ENCODE assay signal across 21 cellular contexts in genomic region chr10:17169807-17170206, GRCh38.
"Had no signal": no experiment of that assay in that cellular context is flagged by ENCODE, and none has a peak within 500 bp of the region (broad histone marks: within the 10 kb centered on the region; RNA-seq: fewer than 3 reads in every experiment).

No MANE protein-coding gene starts in this region.

- DNase-seq: activated CD4-positive, alpha-beta T cell treated with anti-CD3 and anti-CD28 coated beads, Interleukin-2, amount 10 ng/mL, durations not matched to agents 24 days and 14 days; activated CD4-positive, CD25-positive, alpha-beta regulatory T cell; activated CD8-positive, alpha-beta T cell treated with anti-CD3 and anti-CD28 coated beads for 36 hours; activated naive CD4-positive, alpha-beta T cell; activated naive CD8-positive, alpha-beta T cell treated with anti-CD3 and anti-CD28 coated beads for 36 hours; activated T-cell treated with anti-CD3 and anti-CD28 coated beads, Interleukin-2, amount 50 U/mL, for 1 hour; amygdala; effector CD8-positive, alpha-beta T cell; esophagus squamous epithelium; foreskin keratinocyte; left ventricle myocardium inferior; mucosa of descending colon; naive B cell; stimulated activated CD4-positive, alpha-beta T cell treated with anti-CD3 and anti-CD28 coated beads, Interleukin-4, amount 100 ng/mL, for 24 hours; stomach; SW 1271; T-helper 2 cell; upper lobe of left lung had no signal

- H3K27me3 Mint-ChIP-seq: activated CD4-positive, alpha-beta T cell treated with anti-CD3 and anti-CD28 coated beads, Interleukin-2, amount 10 ng/mL, durations not matched to agents 24 days and 14 days; activated CD8-positive, alpha-beta T cell treated with anti-CD3 and anti-CD28 coated beads for 36 hours; activated naive CD8-positive, alpha-beta T cell treated with anti-CD3 and anti-CD28 coated beads for 36 hours; activated T-helper 17 cell treated with anti-CD3 and anti-CD28 coated beads, Interleukin-2, amount 50 U/mL, for 72 hours; naive B cell had no signal

- H3K4me1 Mint-ChIP-seq: activated CD4-positive, alpha-beta T cell treated with anti-CD3 and anti-CD28 coated beads, Interleukin-2, amount 10 ng/mL, durations not matched to agents 24 days and 14 days; activated T-helper 17 cell treated with anti-CD3 and anti-CD28 coated beads, Interleukin-2, amount 50 U/mL, for 72 hours; naive B cell; stimulated activated effector memory CD8-positive, alpha-beta T cell treated with anti-CD3 and anti-CD28 coated beads, Interleukin-12 subunit alpha, Interleukin-12 subunit beta, amount 100 ng/mL, for 72 hours had no signal

- H3K9me3 ChIP-seq: esophagus squamous epithelium, left ventricle myocardium inferior, mucosa of descending colon, stomach, upper lobe of left lung had no signal

- H3K4me1 ChIP-seq: esophagus squamous epithelium, foreskin keratinocyte, stomach had no signal

- H3K27me3 ChIP-seq: esophagus squamous epithelium, foreskin keratinocyte, stomach, upper lobe of left lung had no signal

- H3K36me3 Mint-ChIP-seq: stimulated activated effector memory CD8-positive, alpha-beta T cell treated with anti-CD3 and anti-CD28 coated beads, Interleukin-12 subunit alpha, Interleukin-12 subunit beta, amount 100 ng/mL, for 72 hours had no signal

- H3K4me3 ChIP-seq: esophagus squamous epithelium, left ventricle myocardium inferior, mucosa of descending colon, stomach, upper lobe of left lung had no signal

- H3K4me3 Mint-ChIP-seq: activated CD4-positive, alpha-beta T cell treated with anti-CD3 and anti-CD28 coated beads, Interleukin-2, amount 10 ng/mL, durations not matched to agents 24 days and 14 days; activated CD8-positive, alpha-beta T cell treated with anti-CD3 and anti-CD28 coated beads for 36 hours; activated naive CD8-positive, alpha-beta T cell treated with anti-CD3 and anti-CD28 coated beads for 36 hours; activated T-helper 17 cell treated with anti-CD3 and anti-CD28 coated beads, Interleukin-2, amount 50 U/mL, for 72 hours; naive B cell; stimulated activated effector memory CD8-positive, alpha-beta T cell treated with anti-CD3 and anti-CD28 coated beads, Interleukin-12 subunit alpha, Interleukin-12 subunit beta, amount 100 ng/mL, for 72 hours had no signal

- H3K27ac Mint-ChIP-seq: activated CD4-positive, alpha-beta T cell treated with anti-CD3 and anti-CD28 coated beads, Interleukin-2, amount 10 ng/mL, durations not matched to agents 24 days and 14 days; activated CD8-positive, alpha-beta T cell treated with anti-CD3 and anti-CD28 coated beads for 36 hours; activated naive CD8-positive, alpha-beta T cell treated with anti-CD3 and anti-CD28 coated beads for 36 hours; activated T-helper 17 cell treated with anti-CD3 and anti-CD28 coated beads, Interleukin-2, amount 50 U/mL, for 72 hours; naive B cell; stimulated activated effector memory CD8-positive, alpha-beta T cell treated with anti-CD3 and anti-CD28 coated beads, Interleukin-12 subunit alpha, Interleukin-12 subunit beta, amount 100 ng/mL, for 72 hours had no signal

- H3K27ac ChIP-seq: esophagus squamous epithelium, foreskin keratinocyte, left ventricle myocardium inferior, stomach, upper lobe of left lung had no signal

- H3K9me3 Mint-ChIP-seq: activated CD4-positive, alpha-beta T cell treated with anti-CD3 and anti-CD28 coated beads, Interleukin-2, amount 10 ng/mL, durations not matched to agents 24 days and 14 days; activated CD8-positive, alpha-beta T cell treated with anti-CD3 and anti-CD28 coated beads for 36 hours; activated T-helper 17 cell treated with anti-CD3 and anti-CD28 coated beads, Interleukin-2, amount 50 U/mL, for 72 hours; stimulated activated effector memory CD8-positive, alpha-beta T cell treated with anti-CD3 and anti-CD28 coated beads, Interleukin-12 subunit alpha, Interleukin-12 subunit beta, amount 100 ng/mL, for 72 hours had no signal

- ATAC-seq: activated CD8-positive, alpha-beta T cell treated with anti-CD3 and anti-CD28 coated beads for 36 hours; activated T-helper 17 cell treated with anti-CD3 and anti-CD28 coated beads, Interleukin-2, amount 50 U/mL, for 72 hours; foreskin keratinocyte; mucosa of descending colon; sciatic nerve; stimulated activated effector memory CD8-positive, alpha-beta T cell treated with anti-CD3 and anti-CD28 coated beads, Interleukin-12 subunit alpha, Interleukin-12 subunit beta, amount 100 ng/mL, for 72 hours had no signal

- H3K36me3 ChIP-seq: esophagus squamous epithelium, left ventricle myocardium inferior, stomach, upper lobe of left lung had no signal
